In genomic region chr4:123166023-123166422, GRCh38 we compare ENCODE assay signal across 23 cellular contexts.
"Had no signal": no experiment of that assay in that cellular context is flagged by ENCODE, and none has a peak within 500 bp of the region (broad histone marks: within the 10 kb centered on the region; RNA-seq: fewer than 3 reads in every experiment).

No MANE protein-coding gene starts in this region.

- H3K27ac Mint-ChIP-seq: naive thymus-derived CD8-positive, alpha-beta T cell; stimulated activated naive B cell treated with anti-CD40 and anti-IgM and Interleukin-4, amounts not matched to agents 10 μg/mL and 1 μg/mL and 100 μg/mL, for 72 hours; stimulated activated naive CD8-positive, alpha-beta T cell treated with anti-CD3 and anti-CD28 coated beads, Interleukin-15, amount 100 ng/mL, for 72 hours had no signal

- H3K27me3 ChIP-seq: colonic mucosa, hepatocyte, neutrophil, sigmoid colon, testis, tibial nerve, upper lobe of right lung had no signal

- H3K4me3 Mint-ChIP-seq: naive thymus-derived CD8-positive, alpha-beta T cell; stimulated activated naive B cell treated with anti-CD40 and anti-IgM and Interleukin-4, amounts not matched to agents 10 μg/mL and 1 μg/mL and 100 μg/mL, for 72 hours; stimulated activated naive CD8-positive, alpha-beta T cell treated with anti-CD3 and anti-CD28 coated beads, Interleukin-15, amount 100 ng/mL, for 72 hours had no signal

- H3K36me3 ChIP-seq: colonic mucosa, left ventricle myocardium inferior, neutrophil, sigmoid colon, tibial nerve, upper lobe of right lung had no signal

- DNase-seq: colonic mucosa; dermis blood vessel endothelial cell; foreskin melanocyte; head of caudate nucleus; kidney; left cardiac atrium; left ventricle myocardium inferior; mesenchymal stem cell; naive thymus-derived CD8-positive, alpha-beta T cell; posterior cingulate gyrus; sigmoid colon; stimulated activated CD4-positive, alpha-beta T cell treated with anti-CD3 and anti-CD28 coated beads, Interleukin-2, amount 100 ng/mL, for 24 hours; stimulated activated CD4-positive, alpha-beta T cell treated with anti-CD3 and anti-CD28 coated beads, Interleukin-4, amount 100 ng/mL, for 4 hours; stimulated activated naive B cell treated with anti-CD40 and anti-IgM and Interleukin-4, amounts not matched to agents 10 μg/mL and 1 μg/mL and 100 μg/mL, for 72 hours; stimulated activated naive CD8-positive, alpha-beta T cell treated with anti-CD3 and anti-CD28 coated beads, Interleukin-15, amount 100 ng/mL, for 72 hours; testis; upper lobe of right lung had no signal

- H3K9me3 Mint-ChIP-seq: naive thymus-derived CD8-positive, alpha-beta T cell; stimulated activated naive B cell treated with anti-CD40 and anti-IgM and Interleukin-4, amounts not matched to agents 10 μg/mL and 1 μg/mL and 100 μg/mL, for 72 hours; stimulated activated naive CD8-positive, alpha-beta T cell treated with anti-CD3 and anti-CD28 coated beads, Interleukin-15, amount 100 ng/mL, for 72 hours had no signal

- H3K36me3 Mint-ChIP-seq: stimulated activated naive B cell treated with anti-CD40 and anti-IgM and Interleukin-4, amounts not matched to agents 10 μg/mL and 1 μg/mL and 100 μg/mL, for 72 hours had no signal

- FAIRE-seq: endothelial cell of umbilical vein had no signal

- H3K4me3 ChIP-seq: colonic mucosa, hepatocyte, left ventricle myocardium inferior, lung, sigmoid colon, skin epidermis, testis, tibial nerve, upper lobe of right lung had no signal

- H3K4me1 Mint-ChIP-seq: naive thymus-derived CD8-positive, alpha-beta T cell; stimulated activated naive CD8-positive, alpha-beta T cell treated with anti-CD3 and anti-CD28 coated beads, Interleukin-15, amount 100 ng/mL, for 72 hours had no signal

- ATAC-seq: left cardiac atrium; naive thymus-derived CD8-positive, alpha-beta T cell; stimulated activated naive B cell treated with anti-CD40 and anti-IgM and Interleukin-4, amounts not matched to agents 10 μg/mL and 1 μg/mL and 100 μg/mL, for 72 hours; stimulated activated naive CD8-positive, alpha-beta T cell treated with anti-CD3 and anti-CD28 coated beads, Interleukin-15, amount 100 ng/mL, for 72 hours; upper lobe of right lung had no signal

- H3K27me3 Mint-ChIP-seq: naive thymus-derived CD8-positive, alpha-beta T cell; stimulated activated naive B cell treated with anti-CD40 and anti-IgM and Interleukin-4, amounts not matched to agents 10 μg/mL and 1 μg/mL and 100 μg/mL, for 72 hours; stimulated activated naive CD8-positive, alpha-beta T cell treated with anti-CD3 and anti-CD28 coated beads, Interleukin-15, amount 100 ng/mL, for 72 hours had no signal
